11 cellular contexts compared by ENCODE assay signal in the genomic region with DNA sequence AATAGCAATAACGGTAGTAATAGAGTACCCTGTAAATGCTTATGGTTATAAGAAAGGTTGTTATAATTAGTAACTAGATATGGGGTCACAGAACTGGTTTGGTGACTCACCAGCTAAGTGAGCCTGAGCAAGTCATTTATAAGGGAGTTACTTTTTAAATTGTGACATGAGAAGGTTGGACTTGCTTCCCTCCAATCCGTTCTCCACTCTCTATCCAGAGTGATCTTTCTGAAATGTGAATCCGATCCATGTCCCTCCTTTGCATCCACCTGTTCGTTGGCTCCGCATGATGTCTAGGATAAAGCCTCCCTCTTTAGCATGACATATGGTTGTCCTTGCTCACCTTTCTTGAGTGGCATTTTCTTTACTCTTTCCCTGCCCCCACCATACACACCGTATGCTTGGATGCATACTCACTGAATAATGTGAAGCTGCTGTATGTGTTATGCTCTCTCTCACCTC.
DNase-seq lines count a peak whose midpoint lies in the region; ATAC-seq lines count a peak whose summit lies in the region.
"Had no signal": no experiment of that assay in that cellular context is flagged by ENCODE, and none has a peak within 500 bp of the region (broad histone marks: within the 10 kb centered on the region; RNA-seq: fewer than 3 reads in every experiment).

No MANE protein-coding gene starts in this region.

- peaks cover 2% of the 10 kb centered on the region for H3K36me3 Mint-ChIP-seq in effector memory CD8-positive, alpha-beta T cell (ENCODE audit: insufficient read depth)

- H3K9me3 ChIP-seq in skeletal muscle satellite cell (replicated peaks; ENCODE audit: low read length): no peaks in the 10 kb centered on the region
- H3K9me3 ChIP-seq: neutrophil had no signal

- H3K36me3 ChIP-seq in skeletal muscle satellite cell (ENCODE audit: insufficient read depth, low read length): no peaks in the 10 kb centered on the region
- H3K36me3 ChIP-seq: neutrophil, tibial nerve had no signal

- DNase-seq in activated CD4-positive, CD25-positive, alpha-beta regulatory T cell (lab: John Stamatoyannopoulos, UW): no peak
- peak; percentile 84 for DNase-seq in NCI-H510A treated with DMSO at 0.1 percent for 48 hours (lab: John Stamatoyannopoulos, UW)
- no peak for DNase-seq in effector memory CD8-positive, alpha-beta T cell
- no peak for DNase-seq in mucosa of gallbladder (ENCODE audit: low spot score)

- peak overlapping the region; percentile 81 for H3K9ac ChIP-seq in skeletal muscle satellite cell (ENCODE audit: low read depth, low read length)

- H3K27me3 Mint-ChIP-seq in effector memory CD8-positive, alpha-beta T cell: no peaks in the 10 kb centered on the region

- peak; percentile 62 to 65 for ATAC-seq in activated CD4-positive, CD25-positive, alpha-beta regulatory T cell treated with anti-CD3 and anti-CD28 coated beads, Interleukin-2, amount 50 U/mL, for 24 hours
- ATAC-seq in effector memory CD8-positive, alpha-beta T cell (replicated peaks): no peak
- ATAC-seq in GM21515 (IDR thresholded peaks at IDR 0.05; ENCODE audit: unreplicated experiment): no peak
- ATAC-seq in GM21423 (IDR thresholded peaks at IDR 0.05; ENCODE audit: unreplicated experiment): no peak

- peaks cover 83% of the 10 kb centered on the region for H3K4me1 ChIP-seq in skeletal muscle satellite cell (ENCODE audit: control insufficient read depth, insufficient read depth, low read length)

- H3K27me3 ChIP-seq in skeletal muscle satellite cell (ENCODE audit: control insufficient read depth, insufficient read depth, low read length): no peaks in the 10 kb centered on the region
- H3K27me3 ChIP-seq: tibial nerve had no signal

- H3K9me3 Mint-ChIP-seq in effector memory CD8-positive, alpha-beta T cell: no peaks in the 10 kb centered on the region
- H3K9me3 Mint-ChIP-seq: IgD-negative memory B cell had no signal

- H3K4me2 ChIP-seq in skeletal muscle satellite cell (ENCODE audit: low read length): no peak overlapping the region

- H3K4me1 Mint-ChIP-seq in effector memory CD8-positive, alpha-beta T cell (ENCODE audit: low read depth in 2 of 2): peaks cover 61 to 75% of the 10 kb centered on the region in 2 donors

- no peak overlapping the region for H3K4me3 ChIP-seq in skeletal muscle satellite cell (ENCODE audit: low read length)
- H3K4me3 ChIP-seq: tibial nerve had no signal

- H3K27ac Mint-ChIP-seq in effector memory CD8-positive, alpha-beta T cell: peak overlapping the region; percentile 91 to 97

- H3K4me3 Mint-ChIP-seq in effector memory CD8-positive, alpha-beta T cell: peak overlapping the region in 1 of 2 donors; percentile 1

Comparison
In these comparisons a context has a peak if more than half of its experiments do, and no peak if none do; other contexts are left out.
1. ATAC-seq: peak in activated CD4-positive, CD25-positive, alpha-beta regulatory T cell treated with anti-CD3 and anti-CD28 coated beads, Interleukin-2, amount 50 U/mL, for 24 hours (2 of 2); none in effector memory CD8-positive, alpha-beta T cell (single experiment), GM21515 (single experiment) and GM21423 (single experiment).